Comparison of ENCODE assay signal across 28 cellular contexts in genomic region chr10:103552856-103553742, GRCh38. TPM values are rescaled to one million over a fixed set of nuclear protein-coding genes. Genes with fewer than 3 reads are reported as not detected.
DNase-seq lines count a peak whose midpoint lies in the region; ATAC-seq, FAIRE-seq and TF ChIP-seq lines count a peak whose summit lies in the region.
"Had no signal": no experiment of that assay in that cellular context is flagged by ENCODE, and none has a peak within 500 bp of the region (broad histone marks: within the 10 kb centered on the region; RNA-seq: fewer than 3 reads in every experiment).

No MANE protein-coding gene starts in this region.

- no peaks in the 10 kb centered on the region for H3K9me3 Mint-ChIP-seq in dendritic cell treated with granulocyte-macrophage colony-stimulating factor and Interleukin-4, amounts not matched to agents 40 ng/mL and 50 ng/mL, for 4 days
- no peaks in the 10 kb centered on the region for H3K9me3 Mint-ChIP-seq in progenitor cell of endocrine pancreas (ENCODE audit: low read depth)
- no peaks in the 10 kb centered on the region for H3K9me3 Mint-ChIP-seq in activated naive CD8-positive, alpha-beta T cell treated with anti-CD3 and anti-CD28 coated beads, Interleukin-2, amount 50 U/mL, for 24 hours
- H3K9me3 Mint-ChIP-seq: nephron; stimulated activated naive CD8-positive, alpha-beta T cell treated with anti-CD3 and anti-CD28 coated beads, Interleukin-15, Interleukin-2, amounts not matched to agents 100 ng/mL and 50 ng/mL, for 24 hours had no signal

- H3K4me1 Mint-ChIP-seq in dendritic cell treated with granulocyte-macrophage colony-stimulating factor and Interleukin-4, amounts not matched to agents 40 ng/mL and 50 ng/mL, for 4 days (ENCODE audit: low read depth): peaks cover 48% of the 10 kb centered on the region
- peaks cover 21% of the 10 kb centered on the region for H3K4me1 Mint-ChIP-seq in progenitor cell of endocrine pancreas (ENCODE audit: low read depth)
- peaks cover 15% of the 10 kb centered on the region for H3K4me1 Mint-ChIP-seq in activated naive CD8-positive, alpha-beta T cell treated with anti-CD3 and anti-CD28 coated beads, Interleukin-2, amount 50 U/mL, for 24 hours

- peak; percentile 77 for FAIRE-seq in HTR-8/SVneo (lab: Jason Lieb, UNC)
- FAIRE-seq: endothelial cell of umbilical vein, H54 had no signal

- peaks cover 33% of the 10 kb centered on the region for H3K27me3 Mint-ChIP-seq in dendritic cell treated with granulocyte-macrophage colony-stimulating factor and Interleukin-4, amounts not matched to agents 40 ng/mL and 50 ng/mL, for 4 days
- peaks cover 36% of the 10 kb centered on the region for H3K27me3 Mint-ChIP-seq in progenitor cell of endocrine pancreas
- peaks cover 25% of the 10 kb centered on the region for H3K27me3 Mint-ChIP-seq in activated naive CD8-positive, alpha-beta T cell treated with anti-CD3 and anti-CD28 coated beads, Interleukin-2, amount 50 U/mL, for 24 hours

- intact Hi-C loops in dendritic cell treated with granulocyte-macrophage colony-stimulating factor and Interleukin-4, amounts not matched to agents 40 ng/mL and 50 ng/mL, for 4 days (cut with micrococcal nuclease): no loop called here

- no peak overlapping the region for H3K4me3 Mint-ChIP-seq in dendritic cell treated with granulocyte-macrophage colony-stimulating factor and Interleukin-4, amounts not matched to agents 40 ng/mL and 50 ng/mL, for 4 days
- H3K4me3 Mint-ChIP-seq in progenitor cell of endocrine pancreas (ENCODE audit: low read depth): no peak overlapping the region
- H3K4me3 Mint-ChIP-seq in activated naive CD8-positive, alpha-beta T cell treated with anti-CD3 and anti-CD28 coated beads, Interleukin-2, amount 50 U/mL, for 24 hours: no peak overlapping the region
- H3K4me3 Mint-ChIP-seq: nephron; stimulated activated naive CD8-positive, alpha-beta T cell treated with anti-CD3 and anti-CD28 coated beads, Interleukin-15, Interleukin-2, amounts not matched to agents 100 ng/mL and 50 ng/mL, for 24 hours had no signal

- H3K27ac Mint-ChIP-seq in dendritic cell treated with granulocyte-macrophage colony-stimulating factor and Interleukin-4, amounts not matched to agents 40 ng/mL and 50 ng/mL, for 4 days: peak overlapping the region; percentile 74
- peak overlapping the region; percentile 64 for H3K27ac Mint-ChIP-seq in progenitor cell of endocrine pancreas
- no peak overlapping the region for H3K27ac Mint-ChIP-seq in activated naive CD8-positive, alpha-beta T cell treated with anti-CD3 and anti-CD28 coated beads, Interleukin-2, amount 50 U/mL, for 24 hours
- H3K27ac Mint-ChIP-seq: stimulated activated naive CD8-positive, alpha-beta T cell treated with anti-CD3 and anti-CD28 coated beads, Interleukin-15, Interleukin-2, amounts not matched to agents 100 ng/mL and 50 ng/mL, for 24 hours had no signal

- DNase-seq in 8988T: peak; percentile 20
- DNase-seq in HTR-8/SVneo (ENCODE audit: insufficient read length, low spot score): no peak
- DNase-seq in progenitor cell of endocrine pancreas (ENCODE audit: low spot score, unreplicated experiment): no peak
- no peak for DNase-seq in activated naive CD4-positive, alpha-beta T cell treated with anti-CD3 and anti-CD28 coated beads, Interleukin-2, amount 50 U/mL, for 16 hours
- DNase-seq in activated naive CD8-positive, alpha-beta T cell treated with anti-CD3 and anti-CD28 coated beads, Interleukin-2, amount 50 U/mL, for 24 hours: no peak
- DNase-seq: activated CD4-positive, alpha-beta T cell treated with anti-CD3 and anti-CD28 coated beads for 1 hour; activated gamma-delta T cell treated with Interleukin-2 at 50 U/mL for 16 hours; activated T-cell treated with anti-CD3 and anti-CD28 coated beads, Interleukin-2, amount 50 U/mL, for 1 hour; C1 segment of cervical spinal cord; Caco-2; cerebellar nuclear complex; DMS79 treated with DMSO at 0.1 percent for 48 hours; GDM1; Karpas-422; left colon; NCI-H1417 treated with DMSO at 0.1 percent for 48 hours; NCI-H2081; NCI-H524 treated with DMSO at 0.1 percent for 48 hours; NK-92 treated with Interleukin-12 subunit alpha and Interleukin-12 subunit beta, amount 100 ng/mL, for 24 hours; PC-9 had no signal

- no peak for TF ChIP-seq CTCF in progenitor cell of endocrine pancreas (IDR thresholded peaks at IDR 0.05; ENCODE audit: unreplicated experiment)

- H3K36me3 Mint-ChIP-seq in dendritic cell treated with granulocyte-macrophage colony-stimulating factor and Interleukin-4, amounts not matched to agents 40 ng/mL and 50 ng/mL, for 4 days (ENCODE audit: low read depth): no peaks in the 10 kb centered on the region
- H3K36me3 Mint-ChIP-seq in progenitor cell of endocrine pancreas (ENCODE audit: insufficient read depth): no peaks in the 10 kb centered on the region
- no peaks in the 10 kb centered on the region for H3K36me3 Mint-ChIP-seq in activated naive CD8-positive, alpha-beta T cell treated with anti-CD3 and anti-CD28 coated beads, Interleukin-2, amount 50 U/mL, for 24 hours (ENCODE audit: low read depth)

- ATAC-seq in HG02885 (IDR thresholded peaks at IDR 0.05; ENCODE audit: poor library complexity, unreplicated experiment): no peak
- no peak for ATAC-seq in activated naive CD8-positive, alpha-beta T cell treated with anti-CD3 and anti-CD28 coated beads, Interleukin-2, amount 50 U/mL, for 24 hours
- ATAC-seq: gastrocnemius medialis, left colon had no signal

RNA-seq across cellular contexts. Expression of gene NEURL1, which starts 59.6 kb away (rescaled TPM):
- 17.6 and 21.5 TPM in 2 replicates for total RNA-seq in progenitor cell of endocrine pancreas
- total RNA-seq: fibroblast of lung had no signal
